16 cellular contexts compared by ENCODE assay signal in genomic region chr3:101252307-101252706, GRCh38.
DNase-seq lines count a peak whose midpoint lies in the region; ATAC-seq, FAIRE-seq and TF ChIP-seq lines count a peak whose summit lies in the region.
"Had no signal": no experiment of that assay in that cellular context is flagged by ENCODE, and none has a peak within 500 bp of the region (broad histone marks: within the 10 kb centered on the region; RNA-seq: fewer than 3 reads in every experiment).

No MANE protein-coding gene starts in this region.

- intact Hi-C loops in HepG2 (cut with micrococcal nuclease; ENCODE audit: unreplicated experiment) = no loop called here
- intact Hi-C loops in tibial artery (cut with DNase I; ENCODE audit: low total_unique reads) = no loop called here

- H3K27me3 Mint-ChIP-seq in nephron (ENCODE audit: low read depth) = no peaks in the 10 kb centered on the region
- H3K27me3 Mint-ChIP-seq: CD4-positive, CD25-positive, alpha-beta regulatory T cell had no signal

- H3K4me3 ChIP-seq in liver (ENCODE audit: low read depth in 1 of 3, low read length in 3 of 3) = no peak overlapping the region
- no peak overlapping the region for H3K4me3 ChIP-seq in HepG2 (replicated peaks in 1 of 3; ENCODE audit: insufficient read depth in 1 of 3, low read depth in 2 of 3, low read length in 3 of 3)
- no peak overlapping the region for H3K4me3 ChIP-seq in bronchial epithelial cell (ENCODE audit: low read depth, low read length)
- H3K4me3 ChIP-seq in tibial artery = no peak overlapping the region
- H3K4me3 ChIP-seq in mesenchymal stem cell (ENCODE audit: insufficient read depth in 1 of 2, low read depth in 1 of 2, low read length in 2 of 2) = no peak overlapping the region
- H3K4me3 ChIP-seq: BLaER1 treated with 17β-estradiol and CSF1 and Interleukin-3, amounts not matched to agents 10 nM and 100 nM had no signal

- H2BK120ac ChIP-seq in mesenchymal stem cell (ENCODE audit: low read depth, low read length) = no peak overlapping the region

- peak overlapping the region; percentile 12 to 67 (median 51) for H3K27ac Mint-ChIP-seq in nephron
- H3K27ac Mint-ChIP-seq: CD4-positive, CD25-positive, alpha-beta regulatory T cell; HFFc6 had no signal

- no peaks in the 10 kb centered on the region for H3K36me3 Mint-ChIP-seq in nephron (ENCODE audit: low read depth)

- TF ChIP-seq EP300 in HepG2 (IDR thresholded peaks at IDR 0.05; ENCODE audit: low read depth in 2 of 2, low read length in 2 of 2) (no peak), HepG2 (CRISPR knock-in tag; IDR thresholded peaks at IDR 0.05; ENCODE audit: borderline replicate concordance) (no peak)

- TF ChIP-seq POLR2A in HepG2 (IDR thresholded peaks at IDR 0.05; ENCODE audit: insufficient read depth in 1 of 2, low read depth in 2 of 2, low read length in 2 of 2) = no peak

- H3K4me3 Mint-ChIP-seq in nephron = no peak overlapping the region
- H3K4me3 Mint-ChIP-seq: CD4-positive, CD25-positive, alpha-beta regulatory T cell; HFFc6 had no signal

- H3K14ac ChIP-seq in mesenchymal stem cell (ENCODE audit: low read length in 2 of 2) = no peak overlapping the region

- no peak overlapping the region for H2BK12ac ChIP-seq in mesenchymal stem cell (ENCODE audit: low read length in 2 of 2)

- TF ChIP-seq CTCF in liver (IDR thresholded peaks at IDR 0.05; ENCODE audit: low read depth, low read length, missing input control) = no peak
- no peak for TF ChIP-seq CTCF in HepG2 (CRISPR knock-in tag; IDR thresholded peaks at IDR 0.05)
- TF ChIP-seq CTCF in bronchial epithelial cell (IDR thresholded peaks at IDR 0.05; ENCODE audit: insufficient read depth, low read length, severe bottlenecking) = no peak
- no peak for TF ChIP-seq CTCF in nephron (IDR thresholded peaks at IDR 0.05; ENCODE audit: unreplicated experiment in 3 of 3)
- no peak for TF ChIP-seq CTCF in tibial artery (IDR thresholded peaks at IDR 0.05)

- in situ Hi-C loops in HepG2 (cut with HindIII; ENCODE audit: extremely low pct_ligation_motif_present, low pct_unique_long_range_greater_than_20kb) = no loop called here

- no peaks in the 10 kb centered on the region for H3K9me3 Mint-ChIP-seq in nephron
- H3K9me3 Mint-ChIP-seq: HFFc6 had no signal

- TF ChIP-seq RAD21 in liver (IDR thresholded peaks at IDR 0.05) = no peak
- no peak for TF ChIP-seq RAD21 in HepG2 (CRISPR knock-in tag; IDR thresholded peaks at IDR 0.05)

- H3K36me3 ChIP-seq in liver (ENCODE audit: control insufficient read depth in 4 of 4, insufficient read depth in 3 of 4, low read depth in 1 of 4, low read length in 3 of 4) (no peaks in the 10 kb centered on the region), HepG2 (replicated peaks in 1 of 2; ENCODE audit: control insufficient read depth in 1 of 2, insufficient read depth in 2 of 2, low read length in 2 of 2) (no peaks in the 10 kb centered on the region), bronchial epithelial cell (ENCODE audit: control insufficient read depth, insufficient read depth, low read length) (no peaks in the 10 kb centered on the region), tibial artery (no peaks in the 10 kb centered on the region), mesenchymal stem cell (ENCODE audit: control insufficient read depth in 1 of 2, insufficient read depth in 2 of 2, low read depth in 1 of 2, low read length in 2 of 2) (no peaks in the 10 kb centered on the region)

- H3K4me1 ChIP-seq in liver (ENCODE audit: control insufficient read depth in 4 of 4, insufficient read depth in 4 of 4, low read length in 3 of 4) (no peaks in the 10 kb centered on the region), HepG2 (ENCODE audit: insufficient read depth, low read length) (no peaks in the 10 kb centered on the region), tibial artery (peaks cover 0 to 66% (median 12%) of the 10 kb centered on the region in 4 donors), mesenchymal stem cell (ENCODE audit: control insufficient read depth, insufficient read depth, low read depth, low read length) (no peaks in the 10 kb centered on the region)

- WGBS in liver = 84% methylated on average over 1 of the region's 1 CpG
- WGBS in HepG2 (ENCODE audit: low lambda C conversion rate) = 47% methylated on average over 1 of the region's 1 CpG
- 100% methylated on average over 1 of the region's 1 CpG for WGBS in mesenchymal stem cell

- FAIRE-seq in HepG2 (lab: Jason Lieb, UNC) (no peak), bronchial epithelial cell (lab: Jason Lieb, UNC) (no peak), GM19239 (lab: Jason Lieb, UNC) (no peak)
- FAIRE-seq: HTR-8/SVneo had no signal

- H4K8ac ChIP-seq in mesenchymal stem cell (ENCODE audit: low read length) = no peak overlapping the region

- no peak overlapping the region for H3K9ac ChIP-seq in liver (ENCODE audit: low read depth in 1 of 2, low read length in 2 of 2)
- no peak overlapping the region for H3K9ac ChIP-seq in HepG2 (ENCODE audit: insufficient read depth, low read depth, low read length)
- no peak overlapping the region for H3K9ac ChIP-seq in mesenchymal stem cell (ENCODE audit: low read length)
- H3K9ac ChIP-seq: BLaER1 treated with 17β-estradiol and CSF1 and Interleukin-3, amounts not matched to agents 10 nM and 100 nM had no signal

- H4K91ac ChIP-seq in mesenchymal stem cell (ENCODE audit: low read length) = no peak overlapping the region

- BruUV-seq in HepG2 (replicated peaks; lab: Mats Ljungman, UMichigan) = no TSS peak

- H3K27me3 ChIP-seq in liver (ENCODE audit: control insufficient read depth in 4 of 4, insufficient read depth in 4 of 4, low read length in 3 of 4) (no peaks in the 10 kb centered on the region), HepG2 (ENCODE audit: control insufficient read depth in 1 of 2, insufficient read depth in 2 of 2, low read length in 2 of 2) (no peaks in the 10 kb centered on the region; a peak in 1 of 5 replicates), bronchial epithelial cell (ENCODE audit: control insufficient read depth, insufficient read depth, low read length) (no peaks in the 10 kb centered on the region), tibial artery (no peaks in the 10 kb centered on the region), mesenchymal stem cell (ENCODE audit: control insufficient read depth in 1 of 2, insufficient read depth in 1 of 2, low read length in 2 of 2) (no peaks in the 10 kb centered on the region)
- H3K27me3 ChIP-seq: BLaER1 treated with 17β-estradiol and CSF1 and Interleukin-3, amounts not matched to agents 10 nM and 100 nM had no signal

- no peak overlapping the region for H3K4me2 ChIP-seq in HepG2 (ENCODE audit: low read depth, low read length)
- no peak overlapping the region for H3K4me2 ChIP-seq in mesenchymal stem cell (ENCODE audit: low read length, poor library complexity, severe bottlenecking)
- H3K4me2 ChIP-seq: BLaER1 treated with 17β-estradiol and CSF1 and Interleukin-3, amounts not matched to agents 10 nM and 100 nM had no signal

- no peak overlapping the region for H2BK15ac ChIP-seq in mesenchymal stem cell (ENCODE audit: low read depth, poor library complexity, severe bottlenecking)

- no peaks in the 10 kb centered on the region for H3K79me2 ChIP-seq in HepG2 (ENCODE audit: insufficient read depth, low read length)

- no peaks in the 10 kb centered on the region for H3K9me3 ChIP-seq in liver (ENCODE audit: control insufficient read depth in 4 of 4, low read length in 3 of 4)
- no peaks in the 10 kb centered on the region for H3K9me3 ChIP-seq in HepG2 (ENCODE audit: low read length)
- no peaks in the 10 kb centered on the region for H3K9me3 ChIP-seq in tibial artery
- no peaks in the 10 kb centered on the region for H3K9me3 ChIP-seq in mesenchymal stem cell (ENCODE audit: control insufficient read depth, low read length)

- H3K23ac ChIP-seq in mesenchymal stem cell (ENCODE audit: low read length in 2 of 2) = no peak overlapping the region

- no peak overlapping the region for H3K27ac ChIP-seq in liver (ENCODE audit: low read depth in 1 of 2, low read length in 2 of 2)
- no peak overlapping the region for H3K27ac ChIP-seq in HepG2 (ENCODE audit: extremely low read length, insufficient read depth, low read length)
- peak overlapping the region; percentile 59 for H3K27ac ChIP-seq in tibial artery
- H3K27ac ChIP-seq in mesenchymal stem cell (ENCODE audit: low read length, poor library complexity, severe bottlenecking) = no peak overlapping the region
- H3K27ac ChIP-seq: BLaER1 treated with 17β-estradiol and CSF1 and Interleukin-3, amounts not matched to agents 10 nM and 100 nM had no signal

- H2AFZ ChIP-seq in HepG2 (ENCODE audit: low read length) (no peak overlapping the region), mesenchymal stem cell (ENCODE audit: low read depth, low read length) (no peak overlapping the region)

- no peak overlapping the region for H3K4ac ChIP-seq in mesenchymal stem cell (ENCODE audit: low read depth in 1 of 2, low read length in 2 of 2)

- H3K4me1 Mint-ChIP-seq in nephron = peaks cover 45% of the 10 kb centered on the region

- H3K18ac ChIP-seq in mesenchymal stem cell (ENCODE audit: low read depth in 1 of 2, low read length in 2 of 2) = no peak overlapping the region

- ATAC-seq in HepG2 (no peak), HG03280 (IDR thresholded peaks at IDR 0.05; ENCODE audit: unreplicated experiment) (no peak)

- POLR2A ChIA-PET in HepG2 (lab: Yijun Ruan, JAX) = no interaction called here

- no peaks in the 10 kb centered on the region for H4K20me1 ChIP-seq in HepG2 (ENCODE audit: insufficient read depth, low read length)
- H4K20me1 ChIP-seq: BLaER1 treated with 17β-estradiol and CSF1 and Interleukin-3, amounts not matched to agents 10 nM and 100 nM had no signal

- H2BK5ac ChIP-seq in mesenchymal stem cell (ENCODE audit: low read depth, low read length, poor library complexity, severe bottlenecking) = no peak overlapping the region

- no peak overlapping the region for H2AK5ac ChIP-seq in mesenchymal stem cell (ENCODE audit: low read length, severe bottlenecking)

- DNase-seq in HepG2 (ENCODE audit: low spot score) (no peak), bronchial epithelial cell (ENCODE audit: low read depth) (peak; percentile 30), tibial artery (no peak), GM19239 (ENCODE audit: insufficient read length, low spot score) (no peak), mesenchymal stem cell (no peak)
- DNase-seq: 8988T; ACHN; CD4-positive, CD25-positive, alpha-beta regulatory T cell; GOT3; HCEC 1CT; HFFc6 had no signal

- H3K79me1 ChIP-seq in mesenchymal stem cell (replicated peaks; ENCODE audit: low read length, poor library complexity, severe bottlenecking) = no peaks in the 10 kb centered on the region

- CTCF ChIA-PET in HepG2 (lab: Yijun Ruan, JAX; ENCODE audit: low intra/inter-chr PET ratio, low total read pairs) = no interaction called here

TF ChIP-seq in liver, 16 proteins besides CTCF, POLR2A, EP300 and RAD21:
- TF ChIP-seq SP1 (IDR thresholded peaks at IDR 0.05) (no peak), HNF4A (conservative IDR thresholded peaks at IDR 0.05) (peak; percentile 20 to 26), GABPA (IDR thresholded peaks at IDR 0.05 in 1 of 2, conservative IDR thresholded peaks at IDR 0.05 in 1 of 2) (no peak), FOXA2 (IDR thresholded peaks at IDR 0.05) (no peak)
TF ChIP-seq in liver: peak in this region for 1.

TF ChIP-seq in HepG2, 621 proteins besides CTCF, POLR2A, EP300 and RAD21 (continues in another document):
- no peak for TF ChIP-seq GATAD1 (CRISPR knock-in tag; IDR thresholded peaks at IDR 0.05)

Comparison
In these comparisons a context has a peak if more than half of its experiments do, and no peak if none do; other contexts are left out.
1. H3K27ac ChIP-seq: peak in tibial artery (2 of 2); none in liver (0 of 2), HepG2 (single experiment) and mesenchymal stem cell (single experiment).